In genomic region chr1:35603468-35603867, GRCh38 we compare ENCODE assay signal across 19 cellular contexts. TPM values are rescaled to one million over a fixed set of nuclear protein-coding genes. Genes with fewer than 3 reads are reported as not detected.
DNase-seq lines count a peak whose midpoint lies in the region; ATAC-seq and TF ChIP-seq lines count a peak whose summit lies in the region.
"Had no signal": no experiment of that assay in that cellular context is flagged by ENCODE, and none has a peak within 500 bp of the region (broad histone marks: within the 10 kb centered on the region; RNA-seq: fewer than 3 reads in every experiment).

No MANE protein-coding gene starts in this region.

- intact Hi-C loops in natural killer cell (cut with micrococcal nuclease), result no loop called here

- peak overlapping the region; percentile 65 for H3K27ac ChIP-seq in angular gyrus (ENCODE audit: low read depth, low read length)
- H3K27ac ChIP-seq: C4-2B, PC-9 had no signal

- H3K36me3 Mint-ChIP-seq in natural killer cell, result peaks cover 7% of the 10 kb centered on the region

- H3K27me3 Mint-ChIP-seq in natural killer cell (ENCODE audit: low read depth in 2 of 2), result no peaks in the 10 kb centered on the region

- H3K9me3 Mint-ChIP-seq in natural killer cell, result no peaks in the 10 kb centered on the region

- H3K27ac Mint-ChIP-seq in natural killer cell, result no peak overlapping the region

- H3K4me1 Mint-ChIP-seq in natural killer cell, result peaks cover 18 to 19% of the 10 kb centered on the region in 2 donors

- H3K4me3 Mint-ChIP-seq in natural killer cell, result no peak overlapping the region

- no peak for ATAC-seq in HG02840 (IDR thresholded peaks at IDR 0.05; ENCODE audit: low FRiP score, unreplicated experiment)
- no peak for ATAC-seq in natural killer cell

- no peak for TF ChIP-seq CTCF in natural killer cell (IDR thresholded peaks at IDR 0.05)

- DNase-seq in Ammon's horn (ENCODE audit: low spot score) (peak; percentile 72), foreskin melanocyte (peak; percentile 96), pons (ENCODE audit: low spot score) (peak; percentile 93), GM03348 (ENCODE audit: low spot score) (no peak), DMS53 (lab: John Stamatoyannopoulos, UW) (no peak), natural killer cell (no peak)
- DNase-seq: 8988T, DMS79, GOT3, KBM-7, NCI-H1048, NCI-H146, NCI-H226, NCI-H526, PC-9 had no signal

RNA-seq across cellular contexts. Expression of gene TFAP2E, which starts 30.4 kb away (rescaled TPM):
- 1 to 10 TPM; 6.6 to 7.3 (median 6.9) TPM for total RNA-seq in natural killer cell
- total RNA-seq: M059J had no signal

RNA-seq across cellular contexts. Expression of gene PSMB2, which starts 37.9 kb away (rescaled TPM):
- 10 to 100 TPM; 37.0 to 45.0 (median 37.3) TPM for total RNA-seq in natural killer cell

RNA-seq across cellular contexts. Expression of gene NCDN, which starts 45.9 kb away (rescaled TPM):
- total RNA-seq in natural killer cell, result 10 to 100 TPM in 1 of 3 donors, 1 to 10 TPM in 2; 7.9 to 10.7 (median 9.9) TPM

RNA-seq across cellular contexts. Expression of gene KIAA0319L, which starts 46.3 kb away (rescaled TPM):
- total RNA-seq in natural killer cell, result 10 to 100 TPM; 51.3 to 75.0 (median 64.8) TPM

Comparison
In these comparisons a context has a peak if more than half of its experiments do, and no peak if none do; other contexts are left out.
1. DNase-seq: peak in Ammon's horn (single experiment), foreskin melanocyte (single experiment) and pons (single experiment); none in GM03348 (single experiment), DMS53 (single experiment) and natural killer cell (single experiment).